ENCODE assay signal across 8 cellular contexts in the genomic region with DNA sequence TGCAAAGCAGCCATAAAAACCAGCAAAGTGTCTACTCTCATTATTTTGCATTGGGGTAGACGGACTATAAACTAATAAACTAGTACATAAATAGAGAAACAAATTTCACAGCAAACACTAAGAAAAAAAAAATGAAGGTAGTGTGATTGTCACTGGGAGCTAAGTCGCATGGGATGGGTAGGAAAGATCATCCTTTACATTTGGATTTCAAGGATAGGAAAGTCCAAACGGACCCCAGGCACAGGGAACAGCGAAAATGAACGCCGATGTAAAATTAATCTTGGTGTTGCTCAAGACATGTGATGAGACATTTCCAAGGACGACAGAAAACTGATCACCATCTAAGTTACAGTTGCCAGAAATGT. TPM values are rescaled to one million over a fixed set of nuclear protein-coding genes. Genes with fewer than 3 reads are reported as not detected.
A peak's percentile ranks its signal among the peaks of the same experiment; 100 is the strongest.
DNase-seq lines count a peak whose midpoint lies in the region; ATAC-seq and TF ChIP-seq lines count a peak whose summit lies in the region.

No MANE protein-coding gene starts in this region.

- H3K27me3 ChIP-seq in layer of hippocampus (ENCODE audit: control insufficient read depth, insufficient read depth, low read length), result no peaks in the 10 kb centered on the region
- no peaks in the 10 kb centered on the region for H3K27me3 ChIP-seq in testis

- H3K27ac ChIP-seq in layer of hippocampus (ENCODE audit: low read depth, low read length), result peak overlapping the region; percentile 50
- peak overlapping the region in 1 of 2 donors; percentile 57 for H3K27ac ChIP-seq in testis

- H3K27me3 Mint-ChIP-seq in activated T-cell treated with anti-CD3 and anti-CD28 coated beads, Interleukin-2, amount 50 U/mL, for 72 hours (ENCODE audit: low read depth), result no peaks in the 10 kb centered on the region
- H3K27me3 Mint-ChIP-seq in activated naive CD8-positive, alpha-beta T cell treated with anti-CD3 and anti-CD28 coated beads for 36 hours, result no peaks in the 10 kb centered on the region

- no peak for DNase-seq in activated T-cell treated with anti-CD3 and anti-CD28 coated beads, Interleukin-2, amount 50 U/mL, for 72 hours
- DNase-seq in activated T-cell treated with anti-CD3 and anti-CD28 coated beads for 4 hours, result no peak
- no peak for DNase-seq in activated naive CD8-positive, alpha-beta T cell treated with anti-CD3 and anti-CD28 coated beads for 36 hours
- DNase-seq in testis, result no peak
- DNase-seq in HK-2 (ENCODE audit: unreplicated experiment), result no peak

- H3K4me3 ChIP-seq in testis, result peak overlapping the region; percentile 96 to 100

- peak overlapping the region; percentile 79 to 97 for H3K4me3 Mint-ChIP-seq in activated T-cell treated with anti-CD3 and anti-CD28 coated beads, Interleukin-2, amount 50 U/mL, for 72 hours
- peak overlapping the region; percentile 76 for H3K4me3 Mint-ChIP-seq in activated naive CD8-positive, alpha-beta T cell treated with anti-CD3 and anti-CD28 coated beads for 36 hours

- H3K36me3 Mint-ChIP-seq in activated T-cell treated with anti-CD3 and anti-CD28 coated beads, Interleukin-2, amount 50 U/mL, for 72 hours (ENCODE audit: insufficient read depth in 2 of 2), result peaks cover 0 to 1% of the 10 kb centered on the region in 2 donors
- H3K36me3 Mint-ChIP-seq in activated naive CD8-positive, alpha-beta T cell treated with anti-CD3 and anti-CD28 coated beads for 36 hours, result peaks cover 14% of the 10 kb centered on the region

- peak overlapping the region; percentile 82 for H3K27ac Mint-ChIP-seq in activated T-cell treated with anti-CD3 and anti-CD28 coated beads, Interleukin-2, amount 50 U/mL, for 72 hours
- peak overlapping the region; percentile 92 for H3K27ac Mint-ChIP-seq in activated naive CD8-positive, alpha-beta T cell treated with anti-CD3 and anti-CD28 coated beads for 36 hours

- WGBS in testis, 2 donors, result 46 to 71% methylated on average over 7 of the region's 7 CpGs

- no peaks in the 10 kb centered on the region for H3K9me3 Mint-ChIP-seq in activated T-cell treated with anti-CD3 and anti-CD28 coated beads, Interleukin-2, amount 50 U/mL, for 72 hours
- H3K9me3 Mint-ChIP-seq in activated naive CD8-positive, alpha-beta T cell treated with anti-CD3 and anti-CD28 coated beads for 36 hours, result no peaks in the 10 kb centered on the region

- H3K9me3 ChIP-seq in testis, result no peaks in the 10 kb centered on the region

- no peak for TF ChIP-seq CTCF in testis (IDR thresholded peaks at IDR 0.05)

- TF ChIP-seq POLR2A in testis (IDR thresholded peaks at IDR 0.05) (no peak), GM18505 (IDR thresholded peaks at IDR 0.05; ENCODE audit: borderline replicate concordance, extremely low read depth, insufficient read depth, insufficient read length) (no peak)

- peaks cover 29% of the 10 kb centered on the region for H3K4me1 ChIP-seq in testis

- no peak for ATAC-seq in activated T-cell treated with anti-CD3 and anti-CD28 coated beads, Interleukin-2, amount 50 U/mL, for 72 hours (replicated peaks in 1 of 2)
- ATAC-seq in GM21526 (IDR thresholded peaks at IDR 0.05; ENCODE audit: low FRiP score, unreplicated experiment), result no peak
- ATAC-seq in GM18505 (IDR thresholded peaks at IDR 0.05; ENCODE audit: unreplicated experiment), result no peak

- intact Hi-C loops in testis (cut with DNase I; ENCODE audit: low total_unique reads), result no loop called here

- H3K4me1 Mint-ChIP-seq in activated T-cell treated with anti-CD3 and anti-CD28 coated beads, Interleukin-2, amount 50 U/mL, for 72 hours (ENCODE audit: low read depth), result peaks cover 61% of the 10 kb centered on the region
- H3K4me1 Mint-ChIP-seq in activated naive CD8-positive, alpha-beta T cell treated with anti-CD3 and anti-CD28 coated beads for 36 hours, result peaks cover 41% of the 10 kb centered on the region

- no peaks in the 10 kb centered on the region for H3K36me3 ChIP-seq in testis (ENCODE audit: low read depth, missing control alignments)

RNA-seq across cellular contexts. Expression of a gene that starts 0.7 kb away (rescaled TPM):
- 10 to 100 TPM; 45.1 to 63.7 TPM for total RNA-seq in activated T-cell treated with anti-CD3 and anti-CD28 coated beads, Interleukin-2, amount 50 U/mL, for 72 hours
- total RNA-seq in activated naive CD8-positive, alpha-beta T cell treated with anti-CD3 and anti-CD28 coated beads for 36 hours, result 10 to 100 TPM; 84.8 to 87.4 TPM
- total RNA-seq in testis, result 100 to 1,000 TPM in 1 of 2 donors, 10 to 100 TPM in 1; 93.9 to 100 TPM
- polyA plus RNA-seq in testis (ENCODE audit: insufficient read depth, low read depth, low replicate concordance), result 99.6 TPM

RNA-seq across cellular contexts. Expression of a gene that starts 1.5 kb away (rescaled TPM):
- total RNA-seq in activated T-cell treated with anti-CD3 and anti-CD28 coated beads, Interleukin-2, amount 50 U/mL, for 72 hours, result 100 to 1,000 TPM; 101 to 126 TPM
- 100 to 1,000 TPM; 164 to 170 TPM for total RNA-seq in activated naive CD8-positive, alpha-beta T cell treated with anti-CD3 and anti-CD28 coated beads for 36 hours
- 100 to 1,000 TPM; 111 to 134 TPM for total RNA-seq in testis
- polyA plus RNA-seq in testis (ENCODE audit: insufficient read depth, low read depth, low replicate concordance), result 166 TPM

RNA-seq across cellular contexts. Expression of a gene that starts 35.9 kb away (rescaled TPM):
- 1 to 10 TPM; 4.3 to 4.5 TPM for total RNA-seq in activated T-cell treated with anti-CD3 and anti-CD28 coated beads, Interleukin-2, amount 50 U/mL, for 72 hours
- 1 to 10 TPM; 1.2 to 1.3 TPM for total RNA-seq in activated naive CD8-positive, alpha-beta T cell treated with anti-CD3 and anti-CD28 coated beads for 36 hours
- total RNA-seq in testis, result 1 to 10 TPM; 9.3 to 9.4 TPM
- polyA plus RNA-seq in testis (ENCODE audit: insufficient read depth, low read depth, low replicate concordance), result 6.9 TPM

RNA-seq across cellular contexts. Expression of a gene that starts 43.9 kb away (rescaled TPM):
- total RNA-seq in activated T-cell treated with anti-CD3 and anti-CD28 coated beads, Interleukin-2, amount 50 U/mL, for 72 hours, result 10 to 100 TPM; 28.7 to 37.2 TPM
- 10 to 100 TPM; 50.5 to 52.1 TPM for total RNA-seq in activated naive CD8-positive, alpha-beta T cell treated with anti-CD3 and anti-CD28 coated beads for 36 hours
- total RNA-seq in testis, result 100 to 1,000 TPM; 126 to 160 TPM
- 198 TPM for polyA plus RNA-seq in testis (ENCODE audit: insufficient read depth, low read depth, low replicate concordance)

RNA-seq across cellular contexts. Expression of a gene that starts 57.5 kb away (rescaled TPM):
- 1 to 10 TPM; 4.6 to 4.8 TPM for total RNA-seq in activated T-cell treated with anti-CD3 and anti-CD28 coated beads, Interleukin-2, amount 50 U/mL, for 72 hours
- 1 to 10 TPM; 1.5 to 1.9 TPM for total RNA-seq in activated naive CD8-positive, alpha-beta T cell treated with anti-CD3 and anti-CD28 coated beads for 36 hours
- total RNA-seq in testis, result 1 to 10 TPM; 7.1 to 8.5 TPM
- 7.2 TPM for polyA plus RNA-seq in testis (ENCODE audit: insufficient read depth, low read depth, low replicate concordance)
